9 cellular contexts compared by ENCODE assay signal in the genomic region with DNA sequence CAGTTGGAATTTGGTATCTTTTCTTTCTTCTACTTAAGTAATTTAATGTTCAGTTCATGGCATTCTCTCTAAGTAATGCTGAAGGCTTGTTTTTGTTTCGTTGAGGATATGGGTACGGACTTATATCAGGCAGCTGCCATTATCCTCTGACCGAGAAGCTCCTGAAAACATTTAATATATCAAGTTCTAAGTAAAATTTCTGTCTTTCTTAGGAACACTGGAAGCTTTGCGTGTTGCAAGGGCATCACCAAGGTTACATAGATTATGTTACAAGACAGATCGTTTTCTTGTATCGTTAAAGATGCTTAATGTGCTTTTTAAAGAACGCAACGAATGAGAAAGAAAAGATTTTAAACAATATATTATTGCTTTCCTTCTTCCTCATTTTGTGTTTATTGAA. TPM values are rescaled to one million over a fixed set of nuclear protein-coding genes. Genes with fewer than 3 reads are reported as not detected.
DNase-seq lines count a peak whose midpoint lies in the region; ATAC-seq, FAIRE-seq and TF ChIP-seq lines count a peak whose summit lies in the region.
"Had no signal": no experiment of that assay in that cellular context is flagged by ENCODE, and none has a peak within 500 bp of the region (broad histone marks: within the 10 kb centered on the region; RNA-seq: fewer than 3 reads in every experiment).

No MANE protein-coding gene starts in this region.

- BruUV-seq in HepG2 (replicated peaks; lab: Mats Ljungman, UMichigan): no TSS peak

- FAIRE-seq in HepG2 (lab: Jason Lieb, UNC): no peak
- FAIRE-seq: frontal cortex had no signal

- peak overlapping the region; percentile 88 for H3K27ac ChIP-seq in cardiac muscle cell
- peak overlapping the region; percentile 65 for H3K27ac ChIP-seq in HepG2 (ENCODE audit: extremely low read length, insufficient read depth, low read length)
- H3K27ac ChIP-seq in transverse colon: peak overlapping the region; percentile 92 to 96 (median 96)

- peaks cover 15% of the 10 kb centered on the region; the same call in 1 of the 2 replicates for H4K20me1 ChIP-seq in HepG2 (ENCODE audit: insufficient read depth, low read length)

- H2AFZ ChIP-seq in HepG2 (ENCODE audit: low read length): peak overlapping the region; percentile 30

- H3K27me3 ChIP-seq in cardiac muscle cell: no peaks in the 10 kb centered on the region
- no peaks in the 10 kb centered on the region for H3K27me3 ChIP-seq in HepG2 (ENCODE audit: control insufficient read depth in 1 of 2, insufficient read depth in 2 of 2, low read length in 2 of 2)
- no peaks in the 10 kb centered on the region for H3K27me3 ChIP-seq in transverse colon

- no peak for TF ChIP-seq EP300 in HepG2 (IDR thresholded peaks at IDR 0.05; ENCODE audit: low read depth in 2 of 2, low read length in 2 of 2)
- TF ChIP-seq EP300 in HepG2 (CRISPR knock-in tag; IDR thresholded peaks at IDR 0.05; ENCODE audit: borderline replicate concordance): no peak
- no peak for TF ChIP-seq EP300 in transverse colon (IDR thresholded peaks at IDR 0.05; ENCODE audit: low read depth)

- no peak for ATAC-seq in activated naive CD4-positive, alpha-beta T cell treated with anti-CD3 and anti-CD28 coated beads, Interleukin-2, amount 50 U/mL, for 72 hours
- ATAC-seq in HepG2 (no peak), HG03095 (IDR thresholded peaks at IDR 0.05; ENCODE audit: unreplicated experiment) (no peak)

- H3K36me3 ChIP-seq in cardiac muscle cell (no peaks in the 10 kb centered on the region), HepG2 (replicated peaks in 1 of 2; ENCODE audit: control insufficient read depth in 1 of 2, insufficient read depth in 2 of 2, low read length in 2 of 2) (no peaks in the 10 kb centered on the region), transverse colon (no peaks in the 10 kb centered on the region)

- H3K9me3 Mint-ChIP-seq in activated naive CD4-positive, alpha-beta T cell treated with anti-CD3 and anti-CD28 coated beads, Interleukin-2, amount 50 U/mL, for 72 hours: peaks cover 0 to 23% of the 10 kb centered on the region in 2 donors

- DNase-seq in cardiac muscle cell (ENCODE audit: low read depth in 1 of 2, low spot score in 1 of 2) (peak in 1 of 2 donors; percentile 11), cardiac septum (ENCODE audit: low spot score) (no peak), HepG2 (ENCODE audit: low spot score) (no peak), transverse colon (no peak), NCI-H1092 treated with DMSO at 0.1 percent for 48 hours (lab: John Stamatoyannopoulos, UW) (no peak)
- DNase-seq in activated naive CD4-positive, alpha-beta T cell treated with anti-CD3 and anti-CD28 coated beads, Interleukin-2, amount 50 U/mL, for 72 hours (ENCODE audit: low spot score in 2 of 2): no peak
- no peak for DNase-seq in activated effector memory CD4-positive, alpha-beta T cell treated with Interleukin-2 at 50 U/mL for 16 hours

- intact Hi-C loops in cardiac septum (cut with DNase I): loop anchor here (2.0 to 10.0 kb wide), 4 partner anchors 36 to 401 kb away; no protein-coding TSS in a partner anchor
- intact Hi-C loops in HepG2 (cut with micrococcal nuclease; ENCODE audit: unreplicated experiment): loop anchor here (5.0 kb wide), 1 partner anchor 56 kb away; no protein-coding TSS in a partner anchor
- intact Hi-C loops in transverse colon (cut with DNase I; ENCODE audit: low total_unique reads): no loop called here

- no peak for TF ChIP-seq RAD21 in HepG2 (CRISPR knock-in tag; IDR thresholded peaks at IDR 0.05)

- POLR2A ChIA-PET in HepG2 (lab: Yijun Ruan, JAX): no interaction called here

- H3K4me3 ChIP-seq in cardiac muscle cell (peak overlapping the region; percentile 42), HepG2 (replicated peaks in 1 of 3; ENCODE audit: insufficient read depth in 1 of 3, low read depth in 2 of 3, low read length in 3 of 3) (peak overlapping the region; percentile 64 to 79 (median 78); a peak in 5 of 6 replicates), transverse colon (peak overlapping the region in 3 of 4 donors; percentile 71 to 96 (median 94))

- in situ Hi-C loops in HepG2 (cut with HindIII; ENCODE audit: extremely low pct_ligation_motif_present, low pct_unique_long_range_greater_than_20kb) (no loop called here), transverse colon (cut with MboI; ENCODE audit: low pct_ligation_motif_present in 1 of 4, low pct_unique_long_range_greater_than_20kb in 1 of 4, low sequenced_read_pairs in 3 of 4) (no loop called here)

- H3K4me2 ChIP-seq in HepG2 (ENCODE audit: low read depth, low read length): peak overlapping the region; percentile 98

- peak overlapping the region; percentile 68 to 89 for H3K27ac Mint-ChIP-seq in activated naive CD4-positive, alpha-beta T cell treated with anti-CD3 and anti-CD28 coated beads, Interleukin-2, amount 50 U/mL, for 72 hours

- H3K36me3 Mint-ChIP-seq in activated naive CD4-positive, alpha-beta T cell treated with anti-CD3 and anti-CD28 coated beads, Interleukin-2, amount 50 U/mL, for 72 hours: peaks cover 14 to 37% of the 10 kb centered on the region in 2 donors

- H3K4me1 ChIP-seq in cardiac muscle cell (ENCODE audit: low read depth) (peaks cover 33% of the 10 kb centered on the region), HepG2 (ENCODE audit: insufficient read depth, low read length) (peaks cover 37% of the 10 kb centered on the region), transverse colon (peaks cover 0 to 29% (median 18%) of the 10 kb centered on the region in 4 donors)

- TF ChIP-seq CTCF in cardiac muscle cell (IDR thresholded peaks at IDR 0.05; ENCODE audit: low read depth, low read length) (no peak), HepG2 (CRISPR knock-in tag; IDR thresholded peaks at IDR 0.05) (no peak), transverse colon (IDR thresholded peaks at IDR 0.05) (no peak)

- no peak for TF ChIP-seq POLR2A in HepG2 (IDR thresholded peaks at IDR 0.05; ENCODE audit: insufficient read depth in 1 of 2, low read depth in 2 of 2, low read length in 2 of 2)
- no peak for TF ChIP-seq POLR2A in transverse colon (IDR thresholded peaks at IDR 0.05)

- CTCF ChIA-PET in HepG2 (lab: Yijun Ruan, JAX; ENCODE audit: low intra/inter-chr PET ratio, low total read pairs): no interaction called here

- H3K9me3 ChIP-seq in cardiac muscle cell (ENCODE audit: low read depth): no peaks in the 10 kb centered on the region
- peaks cover 3% of the 10 kb centered on the region; the same call in 1 of the 2 replicates for H3K9me3 ChIP-seq in HepG2 (ENCODE audit: low read length)
- H3K9me3 ChIP-seq in transverse colon: peaks cover 4% of the 10 kb centered on the region in 2 donors

- H3K9ac ChIP-seq in HepG2 (ENCODE audit: insufficient read depth, low read depth, low read length): peak overlapping the region; percentile 63; the same call in 1 of the 2 replicates

- peaks cover 36% of the 10 kb centered on the region for H3K79me2 ChIP-seq in HepG2 (ENCODE audit: insufficient read depth, low read length)

- 2% methylated on average over 8 of the region's 8 CpGs for WGBS in HepG2 (ENCODE audit: low lambda C conversion rate)
- WGBS in transverse colon (ENCODE audit: low coverage in 1 of 2), 2 donors: 41 to 46% methylated on average over 8 of the region's 8 CpGs

TF ChIP-seq in HepG2, 621 proteins besides CTCF, POLR2A, EP300 and RAD21:
- TF ChIP-seq CBX2 (IDR thresholded peaks at IDR 0.05; ENCODE audit: low read depth, low read length) (peak; percentile 63; the same call in 1 of the 2 replicates), CBX2 (CRISPR knock-in tag; IDR thresholded peaks at IDR 0.05; ENCODE audit: low read depth) (no peak), SCMH1 (CRISPR knock-in tag; IDR thresholded peaks at IDR 0.05; ENCODE audit: borderline replicate concordance) (no peak)

RNA-seq across cellular contexts. Expression of gene GALNT2, which starts 1.0 kb away (rescaled TPM):
- total RNA-seq in cardiac muscle cell: 83.5 and 92.1 TPM in 2 replicates
- 71.4 and 73.5 TPM in 2 replicates for polyA plus RNA-seq in cardiac muscle cell
- 29.3 TPM for total RNA-seq in cardiac septum
- 10 to 100 TPM; 58.9 to 88.0 TPM for total RNA-seq in activated naive CD4-positive, alpha-beta T cell treated with anti-CD3 and anti-CD28 coated beads, Interleukin-2, amount 50 U/mL, for 72 hours
- total RNA-seq in HepG2 (2016; rRNA removed; fragmentation: Illumina TruSeq; extraction: Trizol): 18.1 and 39.6 TPM in 2 replicates
- total RNA-seq in HepG2 (2016; cell fraction: cytosol; rRNA removed; fragmentation: Illumina TruSeq; extraction: Trizol; ENCODE audit: low read depth): 5.4 TPM in 2 replicates
- 15.0 and 40.1 TPM in 2 replicates for total RNA-seq in HepG2 (2016; cell fraction: insoluble cytoplasmic fraction; rRNA removed; fragmentation: Illumina TruSeq; extraction: Trizol)
- total RNA-seq in HepG2 (2016; cell fraction: membrane; rRNA removed; fragmentation: Illumina TruSeq; extraction: Trizol): 12.5 and 13.0 TPM in 2 replicates
- 37.9 and 44.3 TPM in 2 replicates for total RNA-seq in HepG2 (2016; cell fraction: nucleus; rRNA removed; fragmentation: Illumina TruSeq; extraction: Trizol)
- 39.3 and 44.2 TPM in 2 replicates for polyA plus RNA-seq in HepG2 (2011; rRNA removed)
- polyA plus RNA-seq in HepG2 (2011; cell fraction: cytosol; rRNA removed): 49.4 and 53.3 TPM in 2 replicates
- polyA plus RNA-seq in HepG2 (2011; cell fraction: nucleus; rRNA removed): 41.5 and 42.3 TPM in 2 replicates
- polyA plus RNA-seq in HepG2 (2012): 62.4 and 72.1 TPM in 2 replicates
- 5.6 and 5.7 TPM in 2 replicates for polyA plus RNA-seq in HepG2 (2016; cell fraction: cytosol; fragmentation: Illumina TruSeq; extraction: Trizol; ENCODE audit: low read depth)
- 17.3 and 20.6 TPM in 2 replicates for polyA plus RNA-seq in HepG2 (2016; cell fraction: insoluble cytoplasmic fraction; fragmentation: Illumina TruSeq; extraction: Trizol; ENCODE audit: low read depth)
- 9.2 TPM in 2 replicates for polyA plus RNA-seq in HepG2 (2016; cell fraction: membrane; fragmentation: Illumina TruSeq; extraction: Trizol; ENCODE audit: low read depth)
- polyA plus RNA-seq in HepG2 (2016; cell fraction: nucleus; fragmentation: Illumina TruSeq; extraction: Trizol; ENCODE audit: insufficient read depth, low read depth): 63.7 and 66.5 TPM in 2 replicates
- 56.6 and 150 TPM in 2 replicates for polyA minus RNA-seq in HepG2 (2011; rRNA and poly(A)+ RNA removed; ENCODE audit: low replicate concordance)
- 31.7 and 33.5 TPM in 2 replicates for polyA minus RNA-seq in HepG2 (2011; cell fraction: cytosol; rRNA and poly(A)+ RNA removed)
- 30.0 and 30.1 TPM in 2 replicates for polyA minus RNA-seq in HepG2 (2011; cell fraction: nucleus; rRNA and poly(A)+ RNA removed)
- 10 to 100 TPM; 16.5 to 48.8 (median 36.8) TPM for total RNA-seq in transverse colon

Comparison
In these comparisons a context has a peak if more than half of its experiments do, and no peak if none do; other contexts are left out.
1. H3K4me3 ChIP-seq: peak in every context shown above with its lines; median percentile 94 in transverse colon; 78 in HepG2; 42 in cardiac muscle cell.